19 cellular contexts compared by ENCODE assay signal in the genomic region with DNA sequence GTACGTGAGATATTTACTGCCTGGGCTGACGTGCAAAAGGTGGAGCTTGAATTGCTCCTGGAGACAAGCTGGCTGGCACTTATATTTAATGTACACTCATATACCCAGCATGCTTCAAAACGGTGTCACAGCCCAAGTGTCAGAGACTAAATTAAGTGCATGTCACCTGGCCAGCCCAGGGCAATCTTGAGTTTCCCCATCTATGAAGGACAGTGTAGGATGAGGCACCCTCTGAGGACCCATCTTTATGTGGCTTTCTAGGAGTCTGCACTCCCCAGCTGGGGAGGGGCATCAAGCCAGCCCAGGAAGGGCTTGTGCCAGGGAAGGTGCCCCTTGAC. TPM values are rescaled to one million over a fixed set of nuclear protein-coding genes. Genes with fewer than 3 reads are reported as not detected.
DNase-seq lines count a peak whose midpoint lies in the region; ATAC-seq and TF ChIP-seq lines count a peak whose summit lies in the region.
"Had no signal": no experiment of that assay in that cellular context is flagged by ENCODE, and none has a peak within 500 bp of the region (broad histone marks: within the 10 kb centered on the region; RNA-seq: fewer than 3 reads in every experiment).

No MANE protein-coding gene starts in this region.

- H3K4me3 Mint-ChIP-seq in HFFc6 (peak overlapping the region; percentile 74), chondrocyte (ENCODE audit: unreplicated experiment) (no peak overlapping the region)
- H3K4me3 Mint-ChIP-seq: CD4-positive, alpha-beta memory T cell; GM23338 had no signal

- H3K27me3 ChIP-seq in BLaER1, result peaks cover 3% of the 10 kb centered on the region; the same call in 1 of the 2 replicates
- peaks cover 0 to 24% of the 10 kb centered on the region in 2 donors for H3K27me3 ChIP-seq in tibial artery
- H3K27me3 ChIP-seq: SJSA1 had no signal

- H3K27ac Mint-ChIP-seq in HFFc6 (peak overlapping the region; percentile 94), chondrocyte (ENCODE audit: unreplicated experiment) (peak overlapping the region; percentile 45)
- H3K27ac Mint-ChIP-seq: CD4-positive, alpha-beta memory T cell; GM23338 had no signal

- no peak for TF ChIP-seq CTCF in HFFc6 (IDR thresholded peaks at IDR 0.05)
- no peak for TF ChIP-seq CTCF in chondrocyte (IDR thresholded peaks at IDR 0.05)
- TF ChIP-seq CTCF in tibial artery (IDR thresholded peaks at IDR 0.05), result no peak

- H3K9me3 ChIP-seq in BLaER1 (peaks cover 14% of the 10 kb centered on the region), tibial artery (no peaks in the 10 kb centered on the region)
- H3K9me3 ChIP-seq: Caco-2, SJSA1 had no signal

- peaks cover 70% of the 10 kb centered on the region for H3K4me1 Mint-ChIP-seq in HFFc6 (ENCODE audit: low read depth)
- peaks cover 30% of the 10 kb centered on the region for H3K4me1 Mint-ChIP-seq in chondrocyte (ENCODE audit: low read depth)
- H3K4me1 Mint-ChIP-seq: CD4-positive, alpha-beta memory T cell had no signal

- H3K27ac ChIP-seq in BLaER1 (peak overlapping the region; percentile 91), tibial artery (no peak overlapping the region)
- H3K27ac ChIP-seq: SJSA1 had no signal

- H3K36me3 ChIP-seq in BLaER1 (peaks cover 15% of the 10 kb centered on the region; the same call in 1 of the 2 replicates), tibial artery (no peaks in the 10 kb centered on the region)
- H3K36me3 ChIP-seq: SJSA1 had no signal

- no peaks in the 10 kb centered on the region for H4K20me1 ChIP-seq in BLaER1

- peak overlapping the region; percentile 84 for H3K4me2 ChIP-seq in BLaER1
- H3K4me2 ChIP-seq: GM23338 had no signal

- H3K9ac ChIP-seq in BLaER1, result no peak overlapping the region

- peak; percentile 19 for ATAC-seq in sciatic nerve
- ATAC-seq: GM12878 had no signal

- H3K36me3 Mint-ChIP-seq in HFFc6 (ENCODE audit: low read depth) (peaks cover 30% of the 10 kb centered on the region), chondrocyte (ENCODE audit: low read depth) (no peaks in the 10 kb centered on the region)
- H3K36me3 Mint-ChIP-seq: CD4-positive, alpha-beta memory T cell had no signal

- intact Hi-C loops in sciatic nerve (cut with DNase I) (no loop called here), tibial artery (cut with DNase I; ENCODE audit: low total_unique reads) (no loop called here)

- H3K4me1 ChIP-seq in BLaER1, result peaks cover 99% of the 10 kb centered on the region
- H3K4me1 ChIP-seq in tibial artery, result peaks cover 0 to 14% (median 5%) of the 10 kb centered on the region in 4 donors

- H3K9me3 Mint-ChIP-seq in HFFc6 (no peaks in the 10 kb centered on the region), chondrocyte (ENCODE audit: low read depth) (no peaks in the 10 kb centered on the region)
- H3K9me3 Mint-ChIP-seq: CD4-positive, alpha-beta memory T cell; GM23338 had no signal

- DNase-seq in HFFc6 (no peak), chondrocyte (ENCODE audit: low spot score) (no peak), sciatic nerve (ENCODE audit: low spot score) (no peak), tibial artery (no peak), retina (no peak)
- no peak for DNase-seq in activated naive CD4-positive, alpha-beta T cell (lab: John Stamatoyannopoulos, UW)
- DNase-seq: Caco-2; CD4-positive, alpha-beta memory T cell; DND-41; Karpas-422; NCI-H187 treated with DMSO at 0.1 percent for 48 hours; NCI-H748 treated with DMSO at 0.1 percent for 48 hours had no signal

- H3K4me3 ChIP-seq in BLaER1, result no peak overlapping the region
- no peak overlapping the region for H3K4me3 ChIP-seq in tibial artery
- H3K4me3 ChIP-seq: GM12878, GM23338, SJSA1 had no signal

- no peaks in the 10 kb centered on the region; the same call in 1 of the 2 replicates for H3K27me3 Mint-ChIP-seq in HFFc6 (ENCODE audit: insufficient read depth)
- peaks cover 22% of the 10 kb centered on the region for H3K27me3 Mint-ChIP-seq in chondrocyte (ENCODE audit: low read depth)

RNA-seq across cellular contexts. Expression of a gene that starts 5.3 kb away (rescaled TPM):
- 100 to 1,000 TPM; 130 to 211 (median 176) TPM for total RNA-seq in HFFc6 (2021; fragmentation: NEBNext Ultra II Directional; extraction: Animal tissue kit (Norgen Biotek cat#: 25700))
- total RNA-seq in chondrocyte (0.18 to 1.7 TPM (median 0.22 TPM) in 3 replicates), sciatic nerve (0.18 TPM)
- total RNA-seq: A673; CD4-positive, alpha-beta memory T cell; GM12878 had no signal

RNA-seq across cellular contexts. Expression of a gene that starts 13.2 kb away (rescaled TPM):
- total RNA-seq in HFFc6 (2021; fragmentation: NEBNext Ultra II Directional; extraction: Animal tissue kit (Norgen Biotek cat#: 25700)), result under 1 TPM; 0.24 to 0.56 (median 0.35) TPM
- not detected in 3 replicates for total RNA-seq in chondrocyte
- not detected for total RNA-seq in sciatic nerve
- total RNA-seq: A673; Caco-2; CD4-positive, alpha-beta memory T cell; GM12878; M059J; SJSA1 had no signal

RNA-seq across cellular contexts. Expression of a gene that starts 34.8 kb away (rescaled TPM):
- under 1 TPM in 1 of 6 experiments, not detected in 5; 0.05 TPM for total RNA-seq in HFFc6 (2021; fragmentation: NEBNext Ultra II Directional; extraction: Animal tissue kit (Norgen Biotek cat#: 25700))
- total RNA-seq in chondrocyte (0.28 TPM in 1 of 3 replicates, not detected in the others), sciatic nerve (0.09 TPM)
- total RNA-seq: GM12878, Right ventricle myocardium inferior, SJSA1 had no signal

Comparison
In these comparisons a context has a peak if more than half of its experiments do, and no peak if none do; other contexts are left out.
1. RNA of a gene that starts 5.3 kb away (total RNA-seq): 130 to 211 TPM in HFFc6; 0.18 to 1.7 TPM in chondrocyte and 0.18 TPM in sciatic nerve (single experiment); every median in the first group is over 10 times any median in the second.